In the genomic region with DNA sequence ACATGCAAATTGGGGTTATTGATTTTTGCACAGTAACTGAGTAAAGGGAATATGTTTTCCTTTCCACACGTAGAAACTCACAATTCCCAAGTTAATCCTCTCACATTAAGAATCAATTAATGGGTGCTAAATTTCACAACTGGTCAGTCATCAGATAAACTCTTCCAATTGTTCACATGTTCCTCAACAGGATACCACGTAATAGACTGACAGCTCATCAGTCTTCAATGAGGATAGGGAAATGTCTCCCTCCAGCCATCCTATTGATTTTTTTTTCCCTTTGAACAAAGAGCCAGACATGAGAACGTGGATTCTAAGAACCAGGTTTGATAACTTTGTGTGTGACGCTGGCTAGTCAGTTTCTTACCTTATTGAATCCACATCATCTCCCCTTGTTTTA, we compare ENCODE assay signal across 24 cellular contexts. TPM values are rescaled to one million over a fixed set of nuclear protein-coding genes. Genes with fewer than 3 reads are reported as not detected.
"Had no signal": no experiment of that assay in that cellular context is flagged by ENCODE, and none has a peak within 500 bp of the region (broad histone marks: within the 10 kb centered on the region; RNA-seq: fewer than 3 reads in every experiment).

No MANE protein-coding gene starts in this region.

- FAIRE-seq: astrocyte had no signal

- H3K27ac ChIP-seq: breast epithelium, hepatocyte, lower lobe of right lung, right atrium auricular region, skin epidermis, suprapubic skin, transverse colon had no signal

- H3K27ac Mint-ChIP-seq: activated T-cell treated with anti-CD3 and anti-CD28 coated beads, Interleukin-2, amount 50 U/mL, for 72 hours; mesothelial cell of epicardium; nephron; progenitor cell of endocrine pancreas; stimulated activated naive CD8-positive, alpha-beta T cell treated with anti-CD3 and anti-CD28 coated beads, Interleukin-15, Interleukin-2, amounts not matched to agents 100 ng/mL and 50 ng/mL, for 24 hours; T-helper 1 cell treated with Interleukin-12 subunit alpha and Interleukin-12 subunit beta and Interleukin-4 antibody, amounts not matched to agents 30 μg/mL and 1 μg/mL, for 36 hours had no signal

- DNase-seq: activated CD4-positive, alpha-beta T cell treated with anti-CD3 and anti-CD28 coated beads, Interleukin-2, amount 50 U/mL, for 4 hours; activated CD4-positive, CD25-positive, alpha-beta regulatory T cell treated with anti-CD3 and anti-CD28 coated beads, Interleukin-2, amount 50 U/mL, for 72 hours; activated effector memory CD4-positive, alpha-beta T cell treated with anti-CD3 and anti-CD28 coated beads, Interleukin-2, amount 50 U/mL, for 16 hours; activated naive CD4-positive, alpha-beta T cell treated with anti-CD3 and anti-CD28 coated beads, Interleukin-2, amount 50 U/mL, for 16 hours; activated T-cell treated with anti-CD3 and anti-CD28 coated beads, Interleukin-2, amount 50 U/mL, for 72 hours; cerebellar nuclear complex; cortex of kidney; left colon; lower lobe of right lung; transverse colon had no signal

- H3K9me3 ChIP-seq: breast epithelium, lower lobe of right lung, right atrium auricular region, suprapubic skin, transverse colon had no signal

- H3K27me3 ChIP-seq: breast epithelium, right atrium auricular region had no signal

- H3K36me3 Mint-ChIP-seq: mesothelial cell of epicardium had no signal

- H2AFZ ChIP-seq: hepatocyte had no signal

- H3K4me3 Mint-ChIP-seq: activated T-cell treated with anti-CD3 and anti-CD28 coated beads, Interleukin-2, amount 50 U/mL, for 72 hours; mesothelial cell of epicardium; nephron; stimulated activated naive CD8-positive, alpha-beta T cell treated with anti-CD3 and anti-CD28 coated beads, Interleukin-15, Interleukin-2, amounts not matched to agents 100 ng/mL and 50 ng/mL, for 24 hours; T-helper 1 cell treated with Interleukin-12 subunit alpha and Interleukin-12 subunit beta and Interleukin-4 antibody, amounts not matched to agents 30 μg/mL and 1 μg/mL, for 36 hours had no signal

- H3K4me1 Mint-ChIP-seq: nephron had no signal

- H3K9me3 Mint-ChIP-seq: activated T-cell treated with anti-CD3 and anti-CD28 coated beads, Interleukin-2, amount 50 U/mL, for 72 hours; mesothelial cell of epicardium; nephron; stimulated activated naive CD8-positive, alpha-beta T cell treated with anti-CD3 and anti-CD28 coated beads, Interleukin-15, Interleukin-2, amounts not matched to agents 100 ng/mL and 50 ng/mL, for 24 hours; T-helper 1 cell treated with Interleukin-12 subunit alpha and Interleukin-12 subunit beta and Interleukin-4 antibody, amounts not matched to agents 30 μg/mL and 1 μg/mL, for 36 hours had no signal

- H3K4me3 ChIP-seq: breast epithelium, hepatocyte, lower lobe of right lung, right atrium auricular region, skin epidermis, suprapubic skin, transverse colon had no signal

- H3K4me2 ChIP-seq: hepatocyte had no signal

- H3K36me3 ChIP-seq: breast epithelium, lower lobe of right lung, right atrium auricular region, suprapubic skin, transverse colon had no signal

- H3K4me1 ChIP-seq: breast epithelium, lower lobe of right lung, right atrium auricular region, suprapubic skin, transverse colon had no signal

- ATAC-seq: activated T-cell treated with anti-CD3 and anti-CD28 coated beads, Interleukin-2, amount 50 U/mL, for 72 hours; esophagus mucosa; left colon; lower lobe of right lung had no signal

- H3K79me2 ChIP-seq: hepatocyte had no signal

RNA-seq across cellular contexts. Expression of gene CER1, which starts 0.8 kb away (rescaled TPM):
- total RNA-seq: activated CD8-positive, alpha-beta memory T cell treated with anti-CD3 and anti-CD28 coated beads for 36 hours; activated T-cell treated with anti-CD3 and anti-CD28 coated beads, Interleukin-2, amount 50 U/mL, for 72 hours; breast epithelium; esophagus mucosa; left colon; lower lobe of right lung; progenitor cell of endocrine pancreas; right atrium auricular region; suprapubic skin had no signal
- polyA plus RNA-seq: adipose tissue, hepatocyte had no signal
